ENCODE assay signal across 12 cellular contexts in genomic region chr3:141305436-141305835, GRCh38.
DNase-seq lines count a peak whose midpoint lies in the region; ATAC-seq and TF ChIP-seq lines count a peak whose summit lies in the region.
"Had no signal": no experiment of that assay in that cellular context is flagged by ENCODE, and none has a peak within 500 bp of the region (broad histone marks: within the 10 kb centered on the region; RNA-seq: fewer than 3 reads in every experiment).

No MANE protein-coding gene starts in this region.

- DNase-seq in MCF 10A (ENCODE audit: unreplicated experiment) (peak; percentile 55), breast epithelium (ENCODE audit: low spot score in 2 of 2) (no peak), NCI-H1105 (lab: John Stamatoyannopoulos, UW) (peak; percentile 11), epithelial cell of esophagus (ENCODE audit: low read depth) (peak; percentile 45), superior temporal gyrus (ENCODE audit: extremely low spot score) (peak; percentile 15), SK-N-DZ (ENCODE audit: low spot score) (no peak), omental fat pad (ENCODE audit: low spot score) (no peak)
- DNase-seq in stimulated activated CD4-positive, alpha-beta T cell treated with anti-CD3 and anti-CD28 coated beads, Interleukin-4, amount 100 ng/mL, for 4 hours = no peak
- DNase-seq: KG1, stomach, T-helper 9 cell had no signal

- TF ChIP-seq CTCF in MCF 10A (IDR thresholded peaks at IDR 0.05; ENCODE audit: unreplicated experiment) = peak; percentile 9
- TF ChIP-seq CTCF in breast epithelium (IDR thresholded peaks at IDR 0.05) = no peak
- peak; percentile 52 for TF ChIP-seq CTCF in epithelial cell of esophagus (IDR thresholded peaks at IDR 0.05; ENCODE audit: insufficient read depth, low read depth, low read length, missing control alignments)
- no peak for TF ChIP-seq CTCF in omental fat pad (IDR thresholded peaks at IDR 0.05)

- H3K27me3 ChIP-seq in breast epithelium = no peaks in the 10 kb centered on the region
- H3K27me3 ChIP-seq: hepatocyte, stomach had no signal

- ATAC-seq in omental fat pad (ENCODE audit: low FRiP score) = no peak

- no peak overlapping the region for H3K27ac ChIP-seq in breast epithelium
- H3K27ac ChIP-seq: hepatocyte, stomach had no signal

- no TSS peak for BruUV-seq in MCF 10A (replicated peaks; lab: Mats Ljungman, UMichigan)

- CTCF ChIA-PET in MCF 10A (lab: Yijun Ruan, JAX) = interaction anchor here (0.6 to 16.8 kb wide), 34 partner anchors 8 to 558 kb away, joined by 3 to 392 read pairs (median 4); partner anchors contain the start of gene PXYLP1

- no peaks in the 10 kb centered on the region for H3K27me3 Mint-ChIP-seq in MCF 10A (ENCODE audit: insufficient read depth, unreplicated experiment)

- H3K36me3 ChIP-seq in breast epithelium = no peaks in the 10 kb centered on the region
- H3K36me3 ChIP-seq: stomach had no signal

- no peak for TF ChIP-seq POLR2A in breast epithelium (IDR thresholded peaks at IDR 0.05)

- H3K4me3 ChIP-seq in breast epithelium (no peak overlapping the region), epithelial cell of esophagus (ENCODE audit: low read length) (no peak overlapping the region)
- H3K4me3 ChIP-seq: hepatocyte, stomach had no signal

- POLR2A ChIA-PET in MCF 10A (lab: Yijun Ruan, JAX) = interaction anchor here (2.4 kb wide), 1 partner anchor 147 kb away, joined by 12 read pairs; no protein-coding TSS in a partner anchor

- H3K4me3 Mint-ChIP-seq in MCF 10A (ENCODE audit: unreplicated experiment) = no peak overlapping the region

- no peak overlapping the region for H3K27ac Mint-ChIP-seq in MCF 10A (ENCODE audit: low read depth, unreplicated experiment)

- no peaks in the 10 kb centered on the region for H3K4me1 ChIP-seq in breast epithelium

- no peaks in the 10 kb centered on the region for H3K9me3 Mint-ChIP-seq in MCF 10A (ENCODE audit: unreplicated experiment)

- H3K36me3 Mint-ChIP-seq in MCF 10A (ENCODE audit: insufficient read depth, unreplicated experiment) = no peaks in the 10 kb centered on the region

- H3K4me1 Mint-ChIP-seq in MCF 10A (ENCODE audit: insufficient read depth, unreplicated experiment) = peaks cover 13% of the 10 kb centered on the region

- H3K9me3 ChIP-seq in breast epithelium = no peaks in the 10 kb centered on the region
- H3K9me3 ChIP-seq: stomach had no signal

- intact Hi-C loops in MCF 10A (cut with micrococcal nuclease) (no loop called here), breast epithelium (cut with DNase I; ENCODE audit: low total_unique reads) (loop anchor here (10.0 kb wide), 1 partner anchor 259 kb away; no protein-coding TSS in a partner anchor)

Comparison
In these comparisons a context has a peak if more than half of its experiments do, and no peak if none do; other contexts are left out.
1. DNase-seq: peak in MCF 10A (single experiment), NCI-H1105 (single experiment), epithelial cell of esophagus (single experiment) and superior temporal gyrus (single experiment); none in breast epithelium (0 of 2), SK-N-DZ (single experiment), stimulated activated CD4-positive, alpha-beta T cell treated with anti-CD3 and anti-CD28 coated beads, Interleukin-4, amount 100 ng/mL, for 4 hours (0 of 2) and omental fat pad (single experiment).
2. CTCF ChIP-seq: peak in MCF 10A (single experiment) and epithelial cell of esophagus (single experiment); none in breast epithelium (0 of 3) and omental fat pad (0 of 3).